ENCODE assay signal across 8 cellular contexts in the genomic region with DNA sequence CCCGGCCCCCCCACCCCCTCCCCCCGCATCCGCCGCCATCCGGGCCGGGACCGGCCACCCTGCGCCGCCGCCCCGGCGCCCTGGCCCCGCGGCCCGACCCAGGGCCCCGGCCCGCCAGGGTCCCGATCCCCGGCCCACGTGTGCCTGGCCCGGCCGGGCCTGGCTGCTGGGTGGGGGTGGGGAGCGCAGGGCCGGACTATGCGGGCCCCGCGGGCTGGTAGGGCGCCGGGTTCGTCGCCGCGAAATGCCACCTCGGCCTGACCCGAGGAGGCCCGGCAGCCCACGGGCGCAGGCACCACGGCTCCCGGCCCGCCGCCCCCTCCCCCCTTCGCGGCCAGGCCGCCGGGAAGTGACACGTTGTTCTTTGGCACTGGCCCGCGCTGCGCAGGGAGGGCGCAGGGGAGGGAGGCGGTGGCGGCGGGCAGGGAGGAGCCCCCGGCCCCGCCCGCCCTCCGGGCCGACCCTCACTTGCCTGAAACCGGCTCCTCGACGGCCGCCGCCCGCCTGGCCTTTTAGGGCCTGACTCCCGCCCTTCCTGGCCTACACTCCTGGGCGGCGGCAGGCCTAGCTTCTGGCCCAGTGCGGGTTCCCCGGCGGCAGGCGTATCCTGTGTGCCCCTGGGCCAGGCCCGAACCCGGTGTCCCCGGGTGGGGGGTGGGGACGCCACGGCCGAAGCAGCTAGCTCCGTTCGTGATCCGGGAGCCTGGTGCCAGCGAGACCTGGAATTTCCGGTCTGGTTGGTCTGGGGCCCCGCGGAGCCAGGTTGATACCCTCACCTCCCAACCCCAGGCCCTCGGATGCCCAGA. TPM values are rescaled to one million over a fixed set of nuclear protein-coding genes. Genes with fewer than 3 reads are reported as not detected.
DNase-seq lines count a peak whose midpoint lies in the region; ATAC-seq lines count a peak whose summit lies in the region.

No MANE protein-coding gene starts in this region.

- peak overlapping the region; percentile 87 for H3K4me3 Mint-ChIP-seq in T-helper 17 cell

- H3K27me3 Mint-ChIP-seq in T-helper 17 cell: no peaks in the 10 kb centered on the region

- H3K27ac Mint-ChIP-seq in T-helper 17 cell: peak overlapping the region; percentile 86

- H3K4me3 ChIP-seq in HUES48 (ENCODE audit: low read depth, low read length) (peak overlapping the region; percentile 94), iPS DF 6.9 (ENCODE audit: low read length) (peak overlapping the region; percentile 95), skeletal muscle cell (ENCODE audit: low read depth, low read length) (peak overlapping the region; percentile 80)

- H3K4me1 ChIP-seq in HUES48 (ENCODE audit: control insufficient read depth, insufficient read depth, low read length): peaks cover 12% of the 10 kb centered on the region; the same call in 1 of the 2 replicates
- no peaks in the 10 kb centered on the region for H3K4me1 ChIP-seq in iPS DF 6.9 (ENCODE audit: control insufficient read depth, insufficient read depth, low read length)

- H3K36me3 ChIP-seq in HUES48 (ENCODE audit: control insufficient read depth, insufficient read depth, low read length): peaks cover 40% of the 10 kb centered on the region
- H3K36me3 ChIP-seq in iPS DF 6.9 (ENCODE audit: control insufficient read depth, insufficient read depth, low read length): peaks cover 3% of the 10 kb centered on the region

- H3K9me3 ChIP-seq in HUES48 (ENCODE audit: control insufficient read depth, insufficient read depth, low read length): no peaks in the 10 kb centered on the region
- H3K9me3 ChIP-seq in T-helper 17 cell (ENCODE audit: control insufficient read depth, low read length, poor library complexity, severe bottlenecking): no peaks in the 10 kb centered on the region
- no peaks in the 10 kb centered on the region for H3K9me3 ChIP-seq in iPS DF 6.9 (ENCODE audit: control insufficient read depth, insufficient read depth, low read length)

- peak overlapping the region; percentile 94 for H3K9ac ChIP-seq in HUES48 (ENCODE audit: low read depth, low read length)

- WGBS in iPS DF 6.9 (ENCODE audit: insufficient coverage, insufficient read length): no CpG with 5 or more reads among the region's 86 CpGs

- peak; percentile 66 for DNase-seq in EL
- peak; percentile 53 to 71 (median 70) for DNase-seq in T-helper 17 cell
- peak; percentile 94 for DNase-seq in astrocyte of the hippocampus (ENCODE audit: low read depth, low spot score)
- DNase-seq in iPS DF 6.9 (ENCODE audit: low read depth, low spot score): no peak
- peak; percentile 55 for DNase-seq in skeletal muscle cell (ENCODE audit: low read depth)
- no peak for DNase-seq in NCI-H526 treated with DMSO at 0.1 percent for 48 hours (lab: John Stamatoyannopoulos, UW)

- no peaks in the 10 kb centered on the region for H3K27me3 ChIP-seq in HUES48 (ENCODE audit: control insufficient read depth, insufficient read depth, low read length)
- H3K27me3 ChIP-seq in iPS DF 6.9 (ENCODE audit: control insufficient read depth, insufficient read depth, low read length): no peaks in the 10 kb centered on the region

- ATAC-seq in GM21447 (IDR thresholded peaks at IDR 0.05; ENCODE audit: unreplicated experiment) (peak; percentile 32), T-helper 17 cell (peak; percentile 67)

- peak overlapping the region; percentile 93 for H3K27ac ChIP-seq in HUES48 (ENCODE audit: low read depth, low read length)
- H3K27ac ChIP-seq in iPS DF 6.9 (ENCODE audit: low read length): no peak overlapping the region

- peaks cover 2% of the 10 kb centered on the region for H3K36me3 Mint-ChIP-seq in T-helper 17 cell (ENCODE audit: low read depth)

- H3K4me1 Mint-ChIP-seq in T-helper 17 cell: peaks cover 36% of the 10 kb centered on the region

RNA-seq across cellular contexts. Expression of gene EIF4G1, which starts 0.5 kb away (rescaled TPM):
- total RNA-seq in T-helper 17 cell: 100 to 1,000 TPM; 226 to 236 TPM

RNA-seq across cellular contexts. Expression of gene PSMD2, which starts 15.9 kb away (rescaled TPM):
- 100 to 1,000 TPM; 149 to 171 TPM for total RNA-seq in T-helper 17 cell

RNA-seq across cellular contexts. Expression of gene FAM131A, which starts 22.5 kb away (rescaled TPM):
- total RNA-seq in T-helper 17 cell: 10 to 100 TPM in 1 of 2 donors, 1 to 10 TPM in 1; 7.9 to 10.9 TPM

RNA-seq across cellular contexts. Expression of gene ECE2, which starts 39.1 kb away (rescaled TPM):
- not detected for total RNA-seq in T-helper 17 cell

RNA-seq across cellular contexts. Expression of gene CLCN2, which starts 46.5 kb away (rescaled TPM):
- 1 to 10 TPM; 4.6 TPM for total RNA-seq in T-helper 17 cell

Comparison
In these comparisons a context has a peak if more than half of its experiments do, and no peak if none do; other contexts are left out.
1. DNase-seq: peak in EL (single experiment), T-helper 17 cell (3 of 3), astrocyte of the hippocampus (single experiment) and skeletal muscle cell (single experiment); none in iPS DF 6.9 (single experiment) and NCI-H526 treated with DMSO at 0.1 percent for 48 hours (single experiment).
2. Peak in every context shown above with its lines, with median percentiles within 50 percentile points of each other: H3K4me3 ChIP-seq.